Comparison of ENCODE assay signal across 8 cellular contexts in the genomic region with DNA sequence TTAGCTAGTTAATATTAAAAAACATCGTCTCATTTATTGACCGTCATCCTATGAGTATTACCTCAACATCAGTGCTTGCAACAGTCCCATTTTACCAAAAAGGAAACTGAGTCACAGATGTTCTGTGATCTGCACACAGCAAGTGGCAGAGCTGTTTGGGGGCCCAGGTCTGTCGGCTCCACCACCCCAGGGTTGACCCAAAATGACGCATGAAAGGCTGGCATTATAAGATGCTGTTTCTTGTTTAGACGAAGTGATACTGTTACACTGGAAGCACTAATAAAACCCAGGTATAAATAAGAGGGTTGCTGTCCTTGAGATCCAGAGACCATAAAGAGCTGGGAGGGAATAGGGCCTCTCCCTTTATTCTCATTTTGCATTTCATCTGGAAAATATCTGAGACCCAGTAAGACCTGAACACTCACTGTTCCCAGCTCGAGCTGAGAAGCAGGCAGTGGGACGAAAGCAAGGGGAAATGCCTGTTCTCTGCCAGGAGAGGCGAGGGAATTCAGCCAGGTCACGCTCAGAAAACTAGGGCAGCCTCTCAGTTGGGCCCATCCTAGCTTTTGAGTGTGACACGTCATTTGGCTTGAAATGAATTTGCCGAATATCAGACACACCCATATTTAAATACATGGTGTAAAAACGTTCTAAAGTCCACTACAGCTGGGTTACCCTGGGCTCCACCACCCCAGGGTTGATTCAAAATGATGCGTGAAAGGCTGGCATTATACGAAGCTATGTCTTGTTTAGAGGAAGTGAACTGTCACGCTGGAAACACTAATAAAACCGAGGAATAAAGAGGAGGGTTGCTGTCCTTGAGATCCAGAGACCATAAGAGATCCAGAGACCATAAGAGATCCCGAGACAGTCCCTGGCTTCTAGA. TPM values are rescaled to one million over a fixed set of nuclear protein-coding genes. Genes with fewer than 3 reads are reported as not detected.
DNase-seq lines count a peak whose midpoint lies in the region; ATAC-seq and TF ChIP-seq lines count a peak whose summit lies in the region.

No MANE protein-coding gene starts in this region.

- H3K27me3 Mint-ChIP-seq in brain: peaks cover 10% of the 10 kb centered on the region
- no peaks in the 10 kb centered on the region for H3K27me3 Mint-ChIP-seq in type B pancreatic cell

- DNase-seq in AG04449 (ENCODE audit: low read depth, low spot score): no peak
- peak; percentile 42 for DNase-seq in H7
- peak in 1 of 2 donors; percentile 73 for DNase-seq in left lung
- no peak for DNase-seq in type B pancreatic cell (ENCODE audit: extremely low spot score, unreplicated experiment)

- H3K27me3 ChIP-seq in H7 (ENCODE audit: control insufficient read depth, insufficient read depth, low read length): no peaks in the 10 kb centered on the region
- H3K27me3 ChIP-seq in left lung: no peaks in the 10 kb centered on the region

- H3K36me3 Mint-ChIP-seq in brain (peaks cover 17% of the 10 kb centered on the region), type B pancreatic cell (peaks cover 6% of the 10 kb centered on the region)

- CTCF ChIA-PET in AG04449 (lab: Yijun Ruan, JAX): interaction anchor here (0.7 to 7.9 kb wide), 3 partner anchors 9 to 269 kb away, joined by 3 to 65 read pairs (median 7); a partner anchor contains a TSS

- peaks cover 33% of the 10 kb centered on the region for H3K4me1 Mint-ChIP-seq in brain
- peaks cover 23% of the 10 kb centered on the region for H3K4me1 Mint-ChIP-seq in type B pancreatic cell (ENCODE audit: unreplicated experiment)

- no peak for TF ChIP-seq CTCF in AG04449 (IDR thresholded peaks at IDR 0.05; ENCODE audit: insufficient read depth, low read length, missing control alignments)
- no peak for TF ChIP-seq CTCF in brain (conservative IDR thresholded peaks at IDR 0.05)
- TF ChIP-seq CTCF in left lung (IDR thresholded peaks at IDR 0.05): no peak
- no peak for TF ChIP-seq CTCF in type B pancreatic cell (conservative IDR thresholded peaks at IDR 0.05)

- POLR2A ChIA-PET in AG04449 (lab: Yijun Ruan, JAX): interaction anchor here (1.3 to 1.6 kb wide), 2 partner anchors 15 to 16 kb away, joined by 3 read pairs; a partner anchor contains a TSS

- H3K4me3 ChIP-seq in AG04449 (ENCODE audit: low read depth, low read length) (peak overlapping the region; percentile 92), H7 (ENCODE audit: insufficient read depth, low read depth, low read length) (peak overlapping the region; percentile 97), left lung (peak overlapping the region; percentile 90 to 92)

- H3K9me3 Mint-ChIP-seq in brain (peaks cover 0 to 3% (median 0%) of the 10 kb centered on the region in 5 experiments), type B pancreatic cell (peaks cover 3% of the 10 kb centered on the region)

- no peaks in the 10 kb centered on the region for H3K9me3 ChIP-seq in left lung

- peak overlapping the region; percentile 79 to 98 (median 87) for H3K4me3 Mint-ChIP-seq in brain
- H3K4me3 Mint-ChIP-seq in type B pancreatic cell: peak overlapping the region; percentile 83

- ATAC-seq in left lung (peak; percentile 35), HG03045 (IDR thresholded peaks at IDR 0.05; ENCODE audit: unreplicated experiment) (no peak), HG03571 (IDR thresholded peaks at IDR 0.05; ENCODE audit: unreplicated experiment) (no peak), HG03439 (IDR thresholded peaks at IDR 0.05; ENCODE audit: unreplicated experiment) (no peak)

- intact Hi-C loops in left lung (cut with DNase I): no loop called here

- peaks cover 13 to 56% of the 10 kb centered on the region in 2 donors for H3K4me1 ChIP-seq in left lung

- H3K27ac Mint-ChIP-seq in brain: peak overlapping the region; percentile 9 to 86 (median 66)
- H3K27ac Mint-ChIP-seq in type B pancreatic cell: peak overlapping the region; percentile 59

- H3K36me3 ChIP-seq in H7 (replicated peaks; ENCODE audit: control insufficient read depth, insufficient read depth, low read length) (peaks cover 3% of the 10 kb centered on the region), left lung (peaks cover 0 to 23% of the 10 kb centered on the region in 2 donors)

- H3K27ac ChIP-seq in left lung: peak overlapping the region; percentile 87 to 96

RNA-seq across cellular contexts. Expression of a gene that starts 1.4 kb away (rescaled TPM):
- 45.1 and 56.9 TPM in 2 replicates for total RNA-seq in H7 (2014; rRNA removed; shearing (Covaris generic))
- 119 TPM for polyA plus RNA-seq in brain (ENCODE audit: insufficient read depth, low read depth, low replicate concordance)
- total RNA-seq in left lung (10 to 100 TPM; 60.7 to 70.9 TPM), type B pancreatic cell (ENCODE audit: low replicate concordance) (27.7 and 49.7 TPM in 2 replicates)

RNA-seq across cellular contexts. Expression of a gene that starts 16.4 kb away (rescaled TPM):
- 11.3 and 13.2 TPM in 2 replicates for total RNA-seq in H7 (2014; rRNA removed; shearing (Covaris generic))
- polyA plus RNA-seq in brain (ENCODE audit: insufficient read depth, low read depth, low replicate concordance): 20.0 TPM
- total RNA-seq in left lung (10 to 100 TPM; 12.8 TPM), type B pancreatic cell (ENCODE audit: low replicate concordance) (13.7 and 23.5 TPM in 2 replicates)

RNA-seq across cellular contexts. Expression of a gene that starts 16.5 kb away (rescaled TPM):
- total RNA-seq in H7 (2014; rRNA removed; shearing (Covaris generic)): 0.35 TPM in 1 of 2 replicates, not detected in the other
- polyA plus RNA-seq in brain (ENCODE audit: insufficient read depth, low read depth, low replicate concordance): 7.6 TPM
- total RNA-seq in left lung (1 to 10 TPM; 4.5 to 8.4 TPM), type B pancreatic cell (ENCODE audit: low replicate concordance) (3.4 and 6.1 TPM in 2 replicates)

RNA-seq across cellular contexts. Expression of a gene that starts 26.1 kb away (rescaled TPM):
- 17.8 and 18.1 TPM in 2 replicates for total RNA-seq in H7 (2014; rRNA removed; shearing (Covaris generic))
- polyA plus RNA-seq in brain (ENCODE audit: insufficient read depth, low read depth, low replicate concordance): 4.5 TPM
- total RNA-seq in left lung (1 to 10 TPM; 7.3 to 7.7 TPM), type B pancreatic cell (ENCODE audit: low replicate concordance) (7.7 and 10.6 TPM in 2 replicates)
